ENCODE assay signal across 2 cellular contexts in the genomic region with DNA sequence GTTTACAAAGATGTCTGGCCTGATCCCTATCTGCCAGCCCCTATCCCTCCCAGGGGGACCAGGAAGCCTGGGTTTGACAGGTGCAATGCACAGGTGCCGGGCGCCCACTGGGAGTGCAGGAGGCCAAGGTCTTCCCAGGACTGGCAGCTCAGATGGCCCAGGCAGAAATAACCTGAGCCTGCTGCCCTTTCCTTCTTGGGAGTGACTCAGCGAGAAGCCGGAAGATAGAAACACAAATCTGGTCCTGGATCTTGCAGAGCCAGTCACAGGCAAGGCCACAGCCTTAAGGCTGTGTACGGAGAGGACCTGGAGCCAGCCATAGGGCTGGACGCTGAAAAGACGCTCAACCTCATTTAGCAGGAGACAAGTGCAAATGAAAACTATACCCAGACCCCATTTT.
TF ChIP-seq lines count a peak whose summit lies in the region.

No MANE protein-coding gene starts in this region.

TF ChIP-seq in GM23338, 12 proteins besides CTCF, POLR2A, EP300 and RAD21:
- no peak for TF ChIP-seq ETS1 (IDR thresholded peaks at IDR 0.05)
- TF ChIP-seq ZNF462 (CRISPR knock-in tag; IDR thresholded peaks at IDR 0.05): no peak
- no peak for TF ChIP-seq EZH2phosphoT487 (IDR thresholded peaks at IDR 0.05; ENCODE audit: unreplicated experiment)
- TF ChIP-seq, protein P1, sequence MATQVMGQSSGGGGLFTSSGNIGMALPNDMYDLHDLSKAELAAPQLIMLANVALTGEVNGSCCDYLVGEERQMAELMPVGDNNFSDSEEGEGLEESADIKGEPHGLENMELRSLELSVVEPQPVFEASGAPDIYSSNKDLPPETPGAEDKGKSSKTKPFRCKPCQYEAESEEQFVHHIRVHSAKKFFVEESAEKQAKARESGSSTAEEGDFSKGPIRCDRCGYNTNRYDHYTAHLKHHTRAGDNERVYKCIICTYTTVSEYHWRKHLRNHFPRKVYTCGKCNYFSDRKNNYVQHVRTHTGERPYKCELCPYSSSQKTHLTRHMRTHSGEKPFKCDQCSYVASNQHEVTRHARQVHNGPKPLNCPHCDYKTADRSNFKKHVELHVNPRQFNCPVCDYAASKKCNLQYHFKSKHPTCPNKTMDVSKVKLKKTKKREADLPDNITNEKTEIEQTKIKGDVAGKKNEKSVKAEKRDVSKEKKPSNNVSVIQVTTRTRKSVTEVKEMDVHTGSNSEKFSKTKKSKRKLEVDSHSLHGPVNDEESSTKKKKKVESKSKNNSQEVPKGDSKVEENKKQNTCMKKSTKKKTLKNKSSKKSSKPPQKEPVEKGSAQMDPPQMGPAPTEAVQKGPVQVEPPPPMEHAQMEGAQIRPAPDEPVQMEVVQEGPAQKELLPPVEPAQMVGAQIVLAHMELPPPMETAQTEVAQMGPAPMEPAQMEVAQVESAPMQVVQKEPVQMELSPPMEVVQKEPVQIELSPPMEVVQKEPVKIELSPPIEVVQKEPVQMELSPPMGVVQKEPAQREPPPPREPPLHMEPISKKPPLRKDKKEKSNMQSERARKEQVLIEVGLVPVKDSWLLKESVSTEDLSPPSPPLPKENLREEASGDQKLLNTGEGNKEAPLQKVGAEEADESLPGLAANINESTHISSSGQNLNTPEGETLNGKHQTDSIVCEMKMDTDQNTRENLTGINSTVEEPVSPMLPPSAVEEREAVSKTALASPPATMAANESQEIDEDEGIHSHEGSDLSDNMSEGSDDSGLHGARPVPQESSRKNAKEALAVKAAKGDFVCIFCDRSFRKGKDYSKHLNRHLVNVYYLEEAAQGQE (IDR thresholded peaks at IDR 0.05; ENCODE audit: unreplicated experiment): no peak
- TF ChIP-seq ZNF331 (CRISPR knock-in tag; IDR thresholded peaks at IDR 0.05; ENCODE audit: low read depth): no peak
- TF ChIP-seq NANOG (IDR thresholded peaks at IDR 0.05; ENCODE audit: borderline replicate concordance): no peak
- no peak for TF ChIP-seq POLR2AphosphoS5 (IDR thresholded peaks at IDR 0.05; ENCODE audit: low read depth)
- no peak for TF ChIP-seq CREB1 (CRISPR knock-in tag; IDR thresholded peaks at IDR 0.05; ENCODE audit: low read depth)
- TF ChIP-seq EZH2 (IDR thresholded peaks at IDR 0.05; ENCODE audit: low read depth, unreplicated experiment): no peak
- no peak for TF ChIP-seq JUNB (IDR thresholded peaks at IDR 0.05; ENCODE audit: unreplicated experiment)

TF ChIP-seq in H1, 55 proteins besides CTCF, POLR2A, EP300 and RAD21:
- TF ChIP-seq FOSL1 (IDR thresholded peaks at IDR 0.05; ENCODE audit: insufficient read depth, low read depth, low read length) (no peak), CREB1 (IDR thresholded peaks at IDR 0.05) (no peak), JUN (IDR thresholded peaks at IDR 0.05; ENCODE audit: low read depth, low read length) (no peak), TCF12 (IDR thresholded peaks at IDR 0.05; ENCODE audit: low read depth, low read length) (no peak), TAF7 (optimal IDR thresholded peaks at IDR 0.05; ENCODE audit: borderline replicate concordance, low read depth, low read length) (no peak), RXRA (IDR thresholded peaks at IDR 0.05; ENCODE audit: insufficient read depth, low read depth, low read length) (no peak), MAFK (IDR thresholded peaks at IDR 0.05; ENCODE audit: low read depth, low read length) (no peak), SUZ12 (IDR thresholded peaks at IDR 0.05; ENCODE audit: low read length) (no peak), EGR1 (IDR thresholded peaks at IDR 0.05; ENCODE audit: borderline replicate concordance, low read depth, low read length) (no peak), GABPA (IDR thresholded peaks at IDR 0.05; ENCODE audit: borderline replicate concordance, insufficient read depth, low read length) (no peak), TAF1 (IDR thresholded peaks at IDR 0.05; ENCODE audit: low read depth, low read length) (no peak), POLR2AphosphoS5 (IDR thresholded peaks at IDR 0.05; ENCODE audit: low read depth, low read length) (no peak), SP1 (IDR thresholded peaks at IDR 0.05; ENCODE audit: low read depth, low read length) (no peak), CTBP2 (IDR thresholded peaks at IDR 0.05; ENCODE audit: borderline replicate concordance, insufficient read depth, insufficient read length, low read length) (no peak), ATF3 (IDR thresholded peaks at IDR 0.05; ENCODE audit: insufficient read depth, low read depth, low read length) (no peak)
- TF ChIP-seq, protein P2, sequence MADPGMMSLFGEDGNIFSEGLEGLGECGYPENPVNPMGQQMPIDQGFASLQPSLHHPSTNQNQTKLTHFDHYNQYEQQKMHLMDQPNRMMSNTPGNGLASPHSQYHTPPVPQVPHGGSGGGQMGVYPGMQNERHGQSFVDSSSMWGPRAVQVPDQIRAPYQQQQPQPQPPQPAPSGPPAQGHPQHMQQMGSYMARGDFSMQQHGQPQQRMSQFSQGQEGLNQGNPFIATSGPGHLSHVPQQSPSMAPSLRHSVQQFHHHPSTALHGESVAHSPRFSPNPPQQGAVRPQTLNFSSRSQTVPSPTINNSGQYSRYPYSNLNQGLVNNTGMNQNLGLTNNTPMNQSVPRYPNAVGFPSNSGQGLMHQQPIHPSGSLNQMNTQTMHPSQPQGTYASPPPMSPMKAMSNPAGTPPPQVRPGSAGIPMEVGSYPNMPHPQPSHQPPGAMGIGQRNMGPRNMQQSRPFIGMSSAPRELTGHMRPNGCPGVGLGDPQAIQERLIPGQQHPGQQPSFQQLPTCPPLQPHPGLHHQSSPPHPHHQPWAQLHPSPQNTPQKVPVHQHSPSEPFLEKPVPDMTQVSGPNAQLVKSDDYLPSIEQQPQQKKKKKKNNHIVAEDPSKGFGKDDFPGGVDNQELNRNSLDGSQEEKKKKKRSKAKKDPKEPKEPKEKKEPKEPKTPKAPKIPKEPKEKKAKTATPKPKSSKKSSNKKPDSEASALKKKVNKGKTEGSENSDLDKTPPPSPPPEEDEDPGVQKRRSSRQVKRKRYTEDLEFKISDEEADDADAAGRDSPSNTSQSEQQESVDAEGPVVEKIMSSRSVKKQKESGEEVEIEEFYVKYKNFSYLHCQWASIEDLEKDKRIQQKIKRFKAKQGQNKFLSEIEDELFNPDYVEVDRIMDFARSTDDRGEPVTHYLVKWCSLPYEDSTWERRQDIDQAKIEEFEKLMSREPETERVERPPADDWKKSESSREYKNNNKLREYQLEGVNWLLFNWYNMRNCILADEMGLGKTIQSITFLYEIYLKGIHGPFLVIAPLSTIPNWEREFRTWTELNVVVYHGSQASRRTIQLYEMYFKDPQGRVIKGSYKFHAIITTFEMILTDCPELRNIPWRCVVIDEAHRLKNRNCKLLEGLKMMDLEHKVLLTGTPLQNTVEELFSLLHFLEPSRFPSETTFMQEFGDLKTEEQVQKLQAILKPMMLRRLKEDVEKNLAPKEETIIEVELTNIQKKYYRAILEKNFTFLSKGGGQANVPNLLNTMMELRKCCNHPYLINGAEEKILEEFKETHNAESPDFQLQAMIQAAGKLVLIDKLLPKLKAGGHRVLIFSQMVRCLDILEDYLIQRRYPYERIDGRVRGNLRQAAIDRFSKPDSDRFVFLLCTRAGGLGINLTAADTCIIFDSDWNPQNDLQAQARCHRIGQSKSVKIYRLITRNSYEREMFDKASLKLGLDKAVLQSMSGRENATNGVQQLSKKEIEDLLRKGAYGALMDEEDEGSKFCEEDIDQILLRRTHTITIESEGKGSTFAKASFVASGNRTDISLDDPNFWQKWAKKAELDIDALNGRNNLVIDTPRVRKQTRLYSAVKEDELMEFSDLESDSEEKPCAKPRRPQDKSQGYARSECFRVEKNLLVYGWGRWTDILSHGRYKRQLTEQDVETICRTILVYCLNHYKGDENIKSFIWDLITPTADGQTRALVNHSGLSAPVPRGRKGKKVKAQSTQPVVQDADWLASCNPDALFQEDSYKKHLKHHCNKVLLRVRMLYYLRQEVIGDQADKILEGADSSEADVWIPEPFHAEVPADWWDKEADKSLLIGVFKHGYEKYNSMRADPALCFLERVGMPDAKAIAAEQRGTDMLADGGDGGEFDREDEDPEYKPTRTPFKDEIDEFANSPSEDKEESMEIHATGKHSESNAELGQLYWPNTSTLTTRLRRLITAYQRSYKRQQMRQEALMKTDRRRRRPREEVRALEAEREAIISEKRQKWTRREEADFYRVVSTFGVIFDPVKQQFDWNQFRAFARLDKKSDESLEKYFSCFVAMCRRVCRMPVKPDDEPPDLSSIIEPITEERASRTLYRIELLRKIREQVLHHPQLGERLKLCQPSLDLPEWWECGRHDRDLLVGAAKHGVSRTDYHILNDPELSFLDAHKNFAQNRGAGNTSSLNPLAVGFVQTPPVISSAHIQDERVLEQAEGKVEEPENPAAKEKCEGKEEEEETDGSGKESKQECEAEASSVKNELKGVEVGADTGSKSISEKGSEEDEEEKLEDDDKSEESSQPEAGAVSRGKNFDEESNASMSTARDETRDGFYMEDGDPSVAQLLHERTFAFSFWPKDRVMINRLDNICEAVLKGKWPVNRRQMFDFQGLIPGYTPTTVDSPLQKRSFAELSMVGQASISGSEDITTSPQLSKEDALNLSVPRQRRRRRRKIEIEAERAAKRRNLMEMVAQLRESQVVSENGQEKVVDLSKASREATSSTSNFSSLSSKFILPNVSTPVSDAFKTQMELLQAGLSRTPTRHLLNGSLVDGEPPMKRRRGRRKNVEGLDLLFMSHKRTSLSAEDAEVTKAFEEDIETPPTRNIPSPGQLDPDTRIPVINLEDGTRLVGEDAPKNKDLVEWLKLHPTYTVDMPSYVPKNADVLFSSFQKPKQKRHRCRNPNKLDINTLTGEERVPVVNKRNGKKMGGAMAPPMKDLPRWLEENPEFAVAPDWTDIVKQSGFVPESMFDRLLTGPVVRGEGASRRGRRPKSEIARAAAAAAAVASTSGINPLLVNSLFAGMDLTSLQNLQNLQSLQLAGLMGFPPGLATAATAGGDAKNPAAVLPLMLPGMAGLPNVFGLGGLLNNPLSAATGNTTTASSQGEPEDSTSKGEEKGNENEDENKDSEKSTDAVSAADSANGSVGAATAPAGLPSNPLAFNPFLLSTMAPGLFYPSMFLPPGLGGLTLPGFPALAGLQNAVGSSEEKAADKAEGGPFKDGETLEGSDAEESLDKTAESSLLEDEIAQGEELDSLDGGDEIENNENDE (IDR thresholded peaks at IDR 0.05; ENCODE audit: insufficient replicate concordance, low read length): no peak
